ENCODE assay signal across 15 cellular contexts in the genomic region with DNA sequence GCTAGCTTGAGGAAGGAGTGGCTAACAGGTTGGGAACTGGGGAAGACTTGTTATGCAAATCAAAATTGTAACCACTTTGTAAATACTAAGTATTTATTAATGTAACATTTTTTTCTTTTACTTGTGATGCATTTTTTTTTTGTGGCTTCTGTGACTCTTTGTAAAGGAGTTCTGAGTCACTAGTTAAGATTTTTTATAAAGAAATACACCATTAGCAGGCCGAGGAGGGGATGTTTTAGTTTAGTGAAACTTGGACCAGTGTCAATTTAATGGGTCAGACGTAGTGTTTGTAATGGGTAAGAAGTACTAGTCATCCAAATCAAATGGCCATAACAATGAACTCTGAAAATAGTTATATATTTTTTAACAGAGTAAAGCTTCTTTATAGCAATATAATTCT. TPM values are rescaled to one million over a fixed set of nuclear protein-coding genes. Genes with fewer than 3 reads are reported as not detected.
DNase-seq lines count a peak whose midpoint lies in the region; ATAC-seq, FAIRE-seq and TF ChIP-seq lines count a peak whose summit lies in the region.
"Had no signal": no experiment of that assay in that cellular context is flagged by ENCODE, and none has a peak within 500 bp of the region (broad histone marks: within the 10 kb centered on the region; RNA-seq: fewer than 3 reads in every experiment).

No MANE protein-coding gene starts in this region.

- BruUV-seq in endothelial cell of umbilical vein (replicated peaks; lab: Mats Ljungman, UMichigan) (no TSS peak), HepG2 (replicated peaks; lab: Mats Ljungman, UMichigan) (no TSS peak)

- no peaks in the 10 kb centered on the region for H3K9me1 ChIP-seq in endothelial cell of umbilical vein (replicated peaks; ENCODE audit: control insufficient read depth, extremely low read depth, insufficient read depth, low read length)

- no peaks in the 10 kb centered on the region for H3K27me3 ChIP-seq in endothelial cell of umbilical vein (ENCODE audit: control insufficient read depth in 2 of 2, insufficient read depth in 2 of 2, low read length in 2 of 2)
- no peaks in the 10 kb centered on the region for H3K27me3 ChIP-seq in HepG2 (ENCODE audit: control insufficient read depth in 1 of 2, insufficient read depth in 2 of 2, low read length in 2 of 2)

- TF ChIP-seq CTCF in endothelial cell of umbilical vein (IDR thresholded peaks at IDR 0.05; ENCODE audit: extremely low read depth in 1 of 2, insufficient read depth in 1 of 2, low read depth in 1 of 2, low read length in 2 of 2) (no peak), HepG2 (CRISPR knock-in tag; IDR thresholded peaks at IDR 0.05) (no peak)

- no peak for TF ChIP-seq RAD21 in HepG2 (CRISPR knock-in tag; IDR thresholded peaks at IDR 0.05)

- dilution Hi-C loops in endothelial cell of umbilical vein (cut with MboI; ENCODE audit: extremely low pct_ligation_motif_present, low sequenced_read_pairs), result no loop called here

- H3K36me3 ChIP-seq in endothelial cell of umbilical vein (ENCODE audit: control insufficient read depth in 2 of 2, extremely low read depth in 1 of 2, insufficient read depth in 2 of 2, low read length in 2 of 2) (no peaks in the 10 kb centered on the region), HepG2 (replicated peaks in 1 of 2; ENCODE audit: control insufficient read depth in 1 of 2, insufficient read depth in 2 of 2, low read length in 2 of 2) (no peaks in the 10 kb centered on the region)

- FAIRE-seq in endothelial cell of umbilical vein (lab: Jason Lieb, UNC), result no peak
- FAIRE-seq in HepG2 (lab: Jason Lieb, UNC), result no peak
- no peak for FAIRE-seq in GM12892 (lab: Jason Lieb, UNC)

- H3K27ac ChIP-seq in endothelial cell of umbilical vein (ENCODE audit: insufficient read depth, low read depth, low read length) (no peak overlapping the region), HepG2 (ENCODE audit: extremely low read length, insufficient read depth, low read length) (no peak overlapping the region)
- H3K27ac ChIP-seq: KMS-11 had no signal

- H3K4me2 ChIP-seq in endothelial cell of umbilical vein (ENCODE audit: insufficient read depth, low read length), result no peak overlapping the region
- no peak overlapping the region for H3K4me2 ChIP-seq in HepG2 (ENCODE audit: low read depth, low read length)
- H3K4me2 ChIP-seq: KMS-11 had no signal

- H2AFZ ChIP-seq in endothelial cell of umbilical vein (ENCODE audit: low read depth, low read length) (no peak overlapping the region), HepG2 (ENCODE audit: low read length) (no peak overlapping the region)

- POLR2A ChIA-PET in endothelial cell of umbilical vein (lab: Charles Lee), result no interaction called here
- POLR2A ChIA-PET in HepG2 (lab: Yijun Ruan, JAX), result no interaction called here

- TF ChIP-seq POLR2A in endothelial cell of umbilical vein (IDR thresholded peaks at IDR 0.05; ENCODE audit: low read depth, low read length) (no peak), HepG2 (IDR thresholded peaks at IDR 0.05; ENCODE audit: insufficient read depth in 1 of 2, low read depth in 2 of 2, low read length in 2 of 2) (no peak), GM12892 (IDR thresholded peaks at IDR 0.05; ENCODE audit: low read depth, low read length) (no peak)

- H3K9me3 ChIP-seq in endothelial cell of umbilical vein (replicated peaks; ENCODE audit: control insufficient read depth, insufficient read depth, low read length), result no peaks in the 10 kb centered on the region
- H3K9me3 ChIP-seq in HepG2 (ENCODE audit: low read length), result no peaks in the 10 kb centered on the region

- H4K20me1 ChIP-seq in endothelial cell of umbilical vein (replicated peaks; ENCODE audit: control insufficient read depth, extremely low read depth, insufficient read depth, low read length) (no peaks in the 10 kb centered on the region), HepG2 (ENCODE audit: insufficient read depth, low read length) (no peaks in the 10 kb centered on the region)

- H3K9ac ChIP-seq in endothelial cell of umbilical vein (replicated peaks; ENCODE audit: extremely low read depth, insufficient read depth, low read length) (no peak overlapping the region), HepG2 (ENCODE audit: insufficient read depth, low read depth, low read length) (no peak overlapping the region)
- H3K9ac ChIP-seq: KMS-11 had no signal

- in situ Hi-C loops in Caki2 (cut with HindIII; ENCODE audit: low pct_unique_long_range_greater_than_20kb, low sequenced_read_pairs), result no loop called here
- in situ Hi-C loops in HepG2 (cut with HindIII; ENCODE audit: extremely low pct_ligation_motif_present, low pct_unique_long_range_greater_than_20kb), result no loop called here

- DNase-seq in Caki2 (ENCODE audit: low read depth) (peak; percentile 48), RKO (ENCODE audit: low spot score) (peak; percentile 41), endothelial cell of umbilical vein (ENCODE audit: low read depth, low spot score) (peak; percentile 28), non-pigmented ciliary epithelial cell (ENCODE audit: low read depth) (peak; percentile 83), HepG2 (ENCODE audit: low spot score) (no peak), GM12892 (ENCODE audit: insufficient read length) (no peak)
- DNase-seq: activated T-cell treated with anti-CD3 and anti-CD28 coated beads, Interleukin-2, amount 50 U/mL, for 1 hour; aorta; NCI-H2081; stimulated activated naive CD8-positive, alpha-beta T cell treated with anti-CD3 and anti-CD28 coated beads, Interleukin-15, Interleukin-2, amounts not matched to agents 100 U/mL and 50 U/mL, for 24 hours had no signal

- CTCF ChIA-PET in endothelial cell of umbilical vein (lab: Charles Lee) (interaction anchor here (1.0 kb wide), 1 partner anchor 10 kb away, joined by 3 read pairs; no protein-coding TSS in a partner anchor), HepG2 (lab: Yijun Ruan, JAX; ENCODE audit: low intra/inter-chr PET ratio, low total read pairs) (no interaction called here)

- no peak overlapping the region for H3K4me3 ChIP-seq in endothelial cell of umbilical vein (replicated peaks in 1 of 3; ENCODE audit: insufficient read depth in 1 of 3, low read depth in 1 of 3, low read length in 3 of 3)
- H3K4me3 ChIP-seq in HepG2 (replicated peaks in 1 of 3; ENCODE audit: insufficient read depth in 1 of 3, low read depth in 2 of 3, low read length in 3 of 3), result no peak overlapping the region

- 1% methylated on average over 2 of the region's 2 CpGs for WGBS in HepG2 (ENCODE audit: low lambda C conversion rate)

- ATAC-seq in HepG2 (no peak), GM19351 (IDR thresholded peaks at IDR 0.05; ENCODE audit: unreplicated experiment) (no peak), GM21526 (IDR thresholded peaks at IDR 0.05; ENCODE audit: low FRiP score, unreplicated experiment) (no peak)
- ATAC-seq: activated CD4-positive, CD25-positive, alpha-beta regulatory T cell treated with anti-CD3 and anti-CD28 coated beads, Interleukin-2, amount 50 U/mL, for 24 hours; stimulated activated naive CD8-positive, alpha-beta T cell treated with anti-CD3 and anti-CD28 coated beads, Interleukin-15, Interleukin-2, amounts not matched to agents 100 U/mL and 50 U/mL, for 24 hours had no signal

- intact Hi-C loops in endothelial cell of umbilical vein (cut with micrococcal nuclease) (no loop called here), HepG2 (cut with micrococcal nuclease; ENCODE audit: unreplicated experiment) (no loop called here)

- H3K4me1 ChIP-seq in endothelial cell of umbilical vein (ENCODE audit: control insufficient read depth, extremely low read depth, insufficient read depth, low read length), result peaks cover 7% of the 10 kb centered on the region
- no peaks in the 10 kb centered on the region for H3K4me1 ChIP-seq in HepG2 (ENCODE audit: insufficient read depth, low read length)

- no peaks in the 10 kb centered on the region for H3K79me2 ChIP-seq in endothelial cell of umbilical vein (ENCODE audit: control insufficient read depth, insufficient read depth, low read length)
- H3K79me2 ChIP-seq in HepG2 (ENCODE audit: insufficient read depth, low read length), result no peaks in the 10 kb centered on the region

- TF ChIP-seq EP300 in HepG2 (IDR thresholded peaks at IDR 0.05; ENCODE audit: low read depth in 2 of 2, low read length in 2 of 2) (no peak), HepG2 (CRISPR knock-in tag; IDR thresholded peaks at IDR 0.05; ENCODE audit: borderline replicate concordance) (no peak)

RNA-seq across cellular contexts. Expression of a gene that starts 43.1 kb away (rescaled TPM):
- total RNA-seq in Caki2 (2014; rRNA removed; shearing (Covaris generic); ENCODE audit: low replicate concordance), result 2.0 and 2.3 TPM in 2 replicates
- 0.49 and 0.88 TPM in 2 replicates for total RNA-seq in endothelial cell of umbilical vein
- 0.03 and 0.06 TPM in 2 replicates for polyA plus RNA-seq in endothelial cell of umbilical vein
- polyA plus RNA-seq in endothelial cell of umbilical vein (2011; cell fraction: cytosol; rRNA removed), result 0.07 and 0.08 TPM in 2 replicates
- polyA plus RNA-seq in endothelial cell of umbilical vein (2011; cell fraction: nucleus; rRNA removed), result 0.50 and 0.52 TPM in 2 replicates
- 0.11 and 0.12 TPM in 2 replicates for polyA plus RNA-seq in endothelial cell of umbilical vein (2012)
- polyA minus RNA-seq in endothelial cell of umbilical vein, result 0.29 and 1.3 TPM in 2 replicates
- polyA minus RNA-seq in endothelial cell of umbilical vein (2011; cell fraction: cytosol; rRNA and poly(A)+ RNA removed), result 0.82 TPM
- polyA minus RNA-seq in endothelial cell of umbilical vein (2011; cell fraction: nucleus; rRNA and poly(A)+ RNA removed), result 0.53 and 1.3 TPM in 2 replicates
- total RNA-seq in HepG2 (2016; rRNA removed; fragmentation: Illumina TruSeq; extraction: Trizol), result 0.84 and 1.4 TPM in 2 replicates
- total RNA-seq in HepG2 (2016; cell fraction: cytosol; rRNA removed; fragmentation: Illumina TruSeq; extraction: Trizol; ENCODE audit: low read depth), result 0.79 and 1.4 TPM in 2 replicates
- 0.91 and 1.5 TPM in 2 replicates for total RNA-seq in HepG2 (2016; cell fraction: insoluble cytoplasmic fraction; rRNA removed; fragmentation: Illumina TruSeq; extraction: Trizol)
- total RNA-seq in HepG2 (2016; cell fraction: membrane; rRNA removed; fragmentation: Illumina TruSeq; extraction: Trizol), result 0.62 and 0.86 TPM in 2 replicates
- total RNA-seq in HepG2 (2016; cell fraction: nucleus; rRNA removed; fragmentation: Illumina TruSeq; extraction: Trizol), result 1.4 and 5.7 TPM in 2 replicates
- 0.51 and 1.4 TPM in 2 replicates for polyA plus RNA-seq in HepG2 (2011; rRNA removed)
- polyA plus RNA-seq in HepG2 (2011; cell fraction: cytosol; rRNA removed), result 0.23 and 0.54 TPM in 2 replicates
- 1.2 and 1.6 TPM in 2 replicates for polyA plus RNA-seq in HepG2 (2011; cell fraction: nucleus; rRNA removed)
- polyA plus RNA-seq in HepG2 (2012), result 0.39 and 0.59 TPM in 2 replicates
- 0.08 and 0.09 TPM in 2 replicates for polyA plus RNA-seq in HepG2 (2016; cell fraction: cytosol; fragmentation: Illumina TruSeq; extraction: Trizol; ENCODE audit: low read depth)
- 0.33 and 0.58 TPM in 2 replicates for polyA plus RNA-seq in HepG2 (2016; cell fraction: insoluble cytoplasmic fraction; fragmentation: Illumina TruSeq; extraction: Trizol; ENCODE audit: low read depth)
- 0.02 and 0.40 TPM in 2 replicates for polyA plus RNA-seq in HepG2 (2016; cell fraction: membrane; fragmentation: Illumina TruSeq; extraction: Trizol; ENCODE audit: low read depth)
- 0.48 and 0.79 TPM in 2 replicates for polyA plus RNA-seq in HepG2 (2016; cell fraction: nucleus; fragmentation: Illumina TruSeq; extraction: Trizol; ENCODE audit: insufficient read depth, low read depth)
- polyA minus RNA-seq in HepG2 (2011; rRNA and poly(A)+ RNA removed; ENCODE audit: low replicate concordance), result 4.0 and 4.2 TPM in 2 replicates
- 2.2 and 2.4 TPM in 2 replicates for polyA minus RNA-seq in HepG2 (2011; cell fraction: cytosol; rRNA and poly(A)+ RNA removed)
- polyA minus RNA-seq in HepG2 (2011; cell fraction: nucleus; rRNA and poly(A)+ RNA removed), result 9.5 and 13.1 TPM in 2 replicates
- polyA plus RNA-seq in GM12892 (2012; ENCODE audit: missing spikeins), result 5.0 TPM
- polyA plus RNA-seq: CD14-positive monocyte had no signal

Comparison
In these comparisons a context has a peak if more than half of its experiments do, and no peak if none do; other contexts are left out.
1. DNase-seq: peak in Caki2 (single experiment), RKO (single experiment), endothelial cell of umbilical vein (single experiment) and non-pigmented ciliary epithelial cell (single experiment); none in HepG2 (single experiment) and GM12892 (single experiment).